19 cellular contexts compared by ENCODE assay signal in genomic region chr9:87334366-87334765, GRCh38.
A peak's percentile ranks its signal among the peaks of the same experiment; 100 is the strongest.
DNase-seq lines count a peak whose midpoint lies in the region; ATAC-seq and TF ChIP-seq lines count a peak whose summit lies in the region.
"Had no signal": no experiment of that assay in that cellular context is flagged by ENCODE, and none has a peak within 500 bp of the region (broad histone marks: within the 10 kb centered on the region; RNA-seq: fewer than 3 reads in every experiment).

No MANE protein-coding gene starts in this region.

- peaks cover 38% of the 10 kb centered on the region for H3K27me3 ChIP-seq in left ventricle myocardium inferior (ENCODE audit: low read depth)
- peaks cover 4% of the 10 kb centered on the region for H3K27me3 ChIP-seq in osteoblast (ENCODE audit: insufficient read depth, low read length)
- H3K27me3 ChIP-seq: BLaER1 had no signal

- TF ChIP-seq CTCF in left ventricle myocardium inferior (IDR thresholded peaks at IDR 0.05; ENCODE audit: borderline replicate concordance) (no peak), VCaP (conservative IDR thresholded peaks at IDR 0.05) (no peak), osteoblast (IDR thresholded peaks at IDR 0.05; ENCODE audit: extremely low read depth, low read depth, low read length) (no peak)

- intact Hi-C loops in left ventricle myocardium superior (cut with micrococcal nuclease), result no loop called here
- intact Hi-C loops in left ventricle myocardium inferior (cut with micrococcal nuclease), result no loop called here

- H3K79me2 ChIP-seq in osteoblast (ENCODE audit: insufficient read depth, low read length), result no peaks in the 10 kb centered on the region

- no peak for DNase-seq in left ventricle myocardium superior
- DNase-seq in left ventricle myocardium inferior, result no peak
- DNase-seq in osteoblast (ENCODE audit: insufficient read length, low spot score, missing footprints), result peak; percentile 67
- no peak for DNase-seq in hypothalamus (lab: John Stamatoyannopoulos, UW)
- DNase-seq in NCI-H2171 treated with DMSO at 0.1 percent for 48 hours (lab: John Stamatoyannopoulos, UW), result no peak
- DNase-seq in HCEC 1CT, result no peak
- DNase-seq: CD8-positive, alpha-beta T cell; COR-L47; DMS 273 treated with DMSO at 0.1 percent for 48 hours; DMS53; DND-41; EL; KG1 had no signal

- H3K4me3 ChIP-seq in left ventricle myocardium inferior, result no peak overlapping the region
- H3K4me3 ChIP-seq in osteoblast (ENCODE audit: insufficient read depth, low read length), result no peak overlapping the region
- H3K4me3 ChIP-seq: A549, BLaER1, GM12878, HAP-1 had no signal

- no peak overlapping the region for H3K4me2 ChIP-seq in osteoblast (ENCODE audit: insufficient read depth, low read length)
- H3K4me2 ChIP-seq: A549, BLaER1 had no signal

- H3K9me3 ChIP-seq in left ventricle myocardium inferior (replicated peaks) (peaks cover 25% of the 10 kb centered on the region), osteoblast (ENCODE audit: low read depth, low read length) (peaks cover 15% of the 10 kb centered on the region)

- H3K36me3 ChIP-seq in left ventricle myocardium inferior, result no peaks in the 10 kb centered on the region
- no peaks in the 10 kb centered on the region for H3K36me3 ChIP-seq in osteoblast (ENCODE audit: insufficient read depth, low read length)
- H3K36me3 ChIP-seq: BLaER1, HAP-1 had no signal

- peaks cover 11% of the 10 kb centered on the region for H3K4me1 ChIP-seq in left ventricle myocardium inferior
- H3K4me1 ChIP-seq in osteoblast (ENCODE audit: insufficient read depth, low read length), result peaks cover 11% of the 10 kb centered on the region
- H3K4me1 ChIP-seq: BLaER1, HAP-1 had no signal

- no peak overlapping the region for H3K27ac ChIP-seq in left ventricle myocardium inferior (replicated peaks)
- H3K27ac ChIP-seq in VCaP, result peak overlapping the region; percentile 72
- no peak overlapping the region for H3K27ac ChIP-seq in osteoblast (ENCODE audit: low read depth, low read length)
- H3K27ac ChIP-seq: 22Rv1, A549, BLaER1 had no signal

- H4K20me1 ChIP-seq in osteoblast (ENCODE audit: insufficient read depth, low read length), result no peaks in the 10 kb centered on the region
- H4K20me1 ChIP-seq: BLaER1 had no signal

- ATAC-seq in left ventricle myocardium superior, result peak; percentile 72
- ATAC-seq: A549; CD8-positive, alpha-beta T cell; GM12878 had no signal

- H2AFZ ChIP-seq in osteoblast (ENCODE audit: low read length), result no peak overlapping the region
